ENCODE assay signal across 9 cellular contexts in the genomic region with DNA sequence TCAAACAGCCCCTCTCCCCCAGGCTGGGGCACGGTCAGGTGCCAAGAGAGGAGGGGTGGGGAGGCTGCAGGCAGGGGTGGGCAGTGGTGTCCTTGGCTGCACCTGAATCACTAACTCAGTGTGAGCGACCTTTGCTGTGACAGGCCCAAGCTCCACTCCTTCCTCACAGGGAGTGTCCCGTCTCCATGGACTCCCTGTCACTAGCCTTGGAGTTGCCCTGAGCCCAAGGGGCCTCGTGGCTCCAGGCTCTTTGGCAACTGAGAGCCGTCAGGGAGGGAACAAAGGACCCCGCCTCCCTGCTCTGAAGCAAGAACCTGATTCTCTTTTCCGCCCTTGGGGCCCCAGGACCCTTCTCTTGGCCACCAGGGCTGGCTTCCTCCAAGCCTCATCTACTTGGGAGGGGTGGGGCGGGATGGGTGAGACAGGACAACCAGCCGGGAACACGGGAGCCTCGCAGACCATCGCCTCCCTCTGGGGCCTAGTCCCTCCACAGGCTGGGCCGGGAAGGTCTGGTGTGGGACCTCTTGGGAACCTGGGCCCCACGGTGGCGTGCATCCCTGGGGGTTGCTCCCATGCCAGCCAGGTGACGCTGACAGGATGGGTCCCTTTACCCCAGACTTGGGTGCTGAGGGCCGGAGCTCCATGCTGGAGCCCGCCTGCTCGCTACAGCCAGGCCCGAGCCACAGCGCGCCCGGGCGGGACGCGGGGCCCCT. TPM values are rescaled to one million over a fixed set of nuclear protein-coding genes. Genes with fewer than 3 reads are reported as not detected.
DNase-seq lines count a peak whose midpoint lies in the region; ATAC-seq and TF ChIP-seq lines count a peak whose summit lies in the region.
"Had no signal": no experiment of that assay in that cellular context is flagged by ENCODE, and none has a peak within 500 bp of the region (broad histone marks: within the 10 kb centered on the region; RNA-seq: fewer than 3 reads in every experiment).

No MANE protein-coding gene starts in this region.

- H3K36me3 ChIP-seq in PC-3 (ENCODE audit: low read depth, low read length), result peaks cover 5% of the 10 kb centered on the region; the same call in 1 of the 2 replicates
- no peaks in the 10 kb centered on the region for H3K36me3 ChIP-seq in hepatocyte (replicated peaks; ENCODE audit: insufficient read depth, low read depth)
- H3K36me3 ChIP-seq in skeletal muscle tissue (ENCODE audit: control insufficient read depth in 3 of 3, insufficient read depth in 3 of 3, low read length in 3 of 3), result peaks cover 5 to 12% (median 6%) of the 10 kb centered on the region in 3 donors

- H3K14ac ChIP-seq in H9 (ENCODE audit: insufficient read depth, low read length), result no peak overlapping the region

- no peak overlapping the region for H4K5ac ChIP-seq in H9 (ENCODE audit: insufficient read length, low read depth, low read length)

- H3K27me3 ChIP-seq in H9 (ENCODE audit: insufficient read depth, low read length) (no peaks in the 10 kb centered on the region), PC-3 (ENCODE audit: low read length) (no peaks in the 10 kb centered on the region), hepatocyte (no peaks in the 10 kb centered on the region), skeletal muscle tissue (ENCODE audit: control insufficient read depth in 3 of 3, insufficient read depth in 3 of 3, low read length in 3 of 3) (no peaks in the 10 kb centered on the region)

- H3K27ac Mint-ChIP-seq in H9, result no peak overlapping the region

- no peak overlapping the region for H2BK15ac ChIP-seq in H9 (ENCODE audit: low read depth, low read length)

- DNase-seq in H9 (peak; percentile 55), PC-3 (no peak), hepatocyte (ENCODE audit: low spot score) (no peak), foreskin melanocyte (no peak)
- no peak for DNase-seq in effector CD8-positive, alpha-beta T cell (lab: John Stamatoyannopoulos, UW)
- DNase-seq in activated CD4-positive, alpha-beta T cell treated with anti-CD3 and anti-CD28 coated beads, Interleukin-2, amount 50 U/mL, for 1 hour, result no peak
- DNase-seq: NCI-H1436 had no signal

- no peaks in the 10 kb centered on the region for H3K4me1 ChIP-seq in H9 (ENCODE audit: insufficient read depth, low read length)
- H3K4me1 ChIP-seq in PC-3 (ENCODE audit: insufficient read depth, low read length), result peaks cover 7% of the 10 kb centered on the region
- peaks cover 12% of the 10 kb centered on the region for H3K4me1 ChIP-seq in hepatocyte (ENCODE audit: insufficient read depth)
- H3K4me1 ChIP-seq in skeletal muscle tissue (ENCODE audit: control insufficient read depth in 3 of 3, insufficient read depth in 3 of 3, low read length in 3 of 3), result peaks cover 73 to 84% (median 76%) of the 10 kb centered on the region in 3 donors

- H4K20me1 ChIP-seq in H9 (ENCODE audit: control insufficient read depth, insufficient read depth, insufficient read length) (peaks cover 3% of the 10 kb centered on the region), PC-3 (ENCODE audit: low read length) (no peaks in the 10 kb centered on the region), hepatocyte (ENCODE audit: insufficient read depth, poor library complexity, severe bottlenecking) (no peaks in the 10 kb centered on the region)

- H3K4ac ChIP-seq in H9 (ENCODE audit: low read depth, low read length), result no peak overlapping the region

- H3K27me3 Mint-ChIP-seq in H9 (ENCODE audit: low read depth), result peaks cover 17% of the 10 kb centered on the region

- H2AFZ ChIP-seq in H9 (ENCODE audit: low read length), result no peak overlapping the region
- no peak overlapping the region for H2AFZ ChIP-seq in PC-3 (ENCODE audit: low read length)
- H2AFZ ChIP-seq in hepatocyte, result no peak overlapping the region

- H2BK120ac ChIP-seq in H9 (ENCODE audit: low read depth, low read length, poor library complexity, severe bottlenecking), result no peak overlapping the region

- CTCF ChIA-PET in PC-3 (lab: Charles Lee), result no interaction called here

- H3K4me3 Mint-ChIP-seq in H9, result no peak overlapping the region; a peak in 2 of 5 replicates

- no peak overlapping the region for H4K8ac ChIP-seq in H9 (replicated peaks; ENCODE audit: insufficient read length, low read depth, low read length)

- no peak overlapping the region for H3K27ac ChIP-seq in H9 (ENCODE audit: insufficient read length, low read depth, low read length)
- no peak overlapping the region for H3K27ac ChIP-seq in PC-3 (ENCODE audit: low read length)
- no peak overlapping the region for H3K27ac ChIP-seq in hepatocyte
- peak overlapping the region; percentile 98 for H3K27ac ChIP-seq in skeletal muscle tissue (ENCODE audit: low read depth, low read length)

- peaks cover 6 to 9% of the 10 kb centered on the region in 2 experiments for H3K4me1 Mint-ChIP-seq in H9

- H3K56ac ChIP-seq in H9 (ENCODE audit: insufficient read length, low read depth, low read length), result no peak overlapping the region

- H3K4me3 ChIP-seq in PC-3 (ENCODE audit: low read length) (peak overlapping the region; percentile 78; the same call in 1 of the 2 replicates), hepatocyte (no peak overlapping the region), skeletal muscle tissue (ENCODE audit: low read length in 3 of 3) (peak overlapping the region; percentile 48 to 86 (median 83))

- H2AK5ac ChIP-seq in H9 (ENCODE audit: insufficient read length, low read length), result no peak overlapping the region

- no peaks in the 10 kb centered on the region for H3K79me1 ChIP-seq in H9 (ENCODE audit: insufficient read depth, low read depth, low read length, poor library complexity, severe bottlenecking)

- no peaks in the 10 kb centered on the region for H3K9me3 ChIP-seq in H9 (ENCODE audit: control insufficient read depth, low read depth, low read length)
- H3K9me3 ChIP-seq in PC-3 (ENCODE audit: low read length), result no peaks in the 10 kb centered on the region
- no peaks in the 10 kb centered on the region for H3K9me3 ChIP-seq in hepatocyte (ENCODE audit: low read depth)
- no peaks in the 10 kb centered on the region for H3K9me3 ChIP-seq in skeletal muscle tissue (ENCODE audit: control insufficient read depth in 3 of 3, low read length in 3 of 3)

- H3K18ac ChIP-seq in H9 (ENCODE audit: insufficient read length, low read depth, low read length), result no peak overlapping the region

- H3K9me2 ChIP-seq in PC-3 (replicated peaks; ENCODE audit: low read length), result no peaks in the 10 kb centered on the region
- H3K9me2 ChIP-seq in hepatocyte (replicated peaks; ENCODE audit: insufficient read depth), result no peaks in the 10 kb centered on the region

- H4K91ac ChIP-seq in H9 (ENCODE audit: insufficient read length, low read depth, low read length), result no peak overlapping the region

- H3K9ac ChIP-seq in H9 (ENCODE audit: extremely low read depth, insufficient read length, low read length) (no peak overlapping the region), PC-3 (ENCODE audit: low read length) (no peak overlapping the region), skeletal muscle tissue (ENCODE audit: low read depth in 1 of 3, low read length in 3 of 3) (peak overlapping the region; percentile 74 to 98 (median 91))

- peaks cover 3 to 7% (median 6%) of the 10 kb centered on the region in 3 experiments; a peak in 5 of 7 replicates for H3K36me3 Mint-ChIP-seq in H9 (ENCODE audit: insufficient read depth in 1 of 3, low read depth in 3 of 3)

- no peak overlapping the region for H2BK12ac ChIP-seq in H9 (ENCODE audit: insufficient read length, low read depth, low read length)

- ATAC-seq in PC-3, result peak; percentile 6
- ATAC-seq in activated CD4-positive, CD25-positive, alpha-beta regulatory T cell treated with anti-CD3 and anti-CD28 coated beads, Interleukin-2, amount 50 U/mL, for 24 hours, result no peak

- no peaks in the 10 kb centered on the region for H3K23me2 ChIP-seq in H9 (ENCODE audit: insufficient read length, low read depth, low read length, poor library complexity, severe bottlenecking)

- intact Hi-C loops in PC-3 (cut with micrococcal nuclease), result no loop called here

- no peak overlapping the region for H2BK5ac ChIP-seq in H9 (ENCODE audit: insufficient read length, low read length)

- TF ChIP-seq CTCF in H9 (conservative IDR thresholded peaks at IDR 0.05) (no peak), PC-3 (conservative IDR thresholded peaks at IDR 0.05; ENCODE audit: low read depth, low read length) (no peak), hepatocyte (IDR thresholded peaks at IDR 0.05; ENCODE audit: poor library complexity) (no peak)

- POLR2A ChIA-PET in PC-3 (lab: Charles Lee; ENCODE audit: unreplicated experiment), result no interaction called here

- no peaks in the 10 kb centered on the region; a peak in 1 of 5 replicates for H3K9me3 Mint-ChIP-seq in H9

- peak overlapping the region; percentile 63 for H3K4me2 ChIP-seq in H9 (ENCODE audit: insufficient read depth, insufficient read length, low read length)
- H3K4me2 ChIP-seq in PC-3 (ENCODE audit: low read length), result peak overlapping the region; percentile 100
- peak overlapping the region; percentile 99 for H3K4me2 ChIP-seq in hepatocyte

- no peak overlapping the region for H3K23ac ChIP-seq in H9 (ENCODE audit: insufficient read length, low read depth, low read length)

- no peaks in the 10 kb centered on the region for H3F3A ChIP-seq in PC-3 (ENCODE audit: low read length, unreplicated experiment)

- H3K79me2 ChIP-seq in H9 (ENCODE audit: insufficient read depth, low read length), result no peaks in the 10 kb centered on the region
- H3K79me2 ChIP-seq in PC-3 (ENCODE audit: low read length), result no peaks in the 10 kb centered on the region
- no peaks in the 10 kb centered on the region for H3K79me2 ChIP-seq in hepatocyte

- WGBS in H9 (ENCODE audit: extremely low coverage, insufficient read length, low lambda C conversion rate), result no CpG with 5 or more reads among the region's 26 CpGs
- 66% methylated on average over 23 of the region's 26 CpGs for WGBS in hepatocyte (ENCODE audit: low lambda C conversion rate, missing lambda C conversion rate)

- H2BK20ac ChIP-seq in H9 (ENCODE audit: low read depth, low read length, poor library complexity, severe bottlenecking), result no peak overlapping the region

- H3T11ph ChIP-seq in H9 (ENCODE audit: low read length), result no peak overlapping the region

- BruUV-seq in PC-3 (replicated peaks; lab: Mats Ljungman, UMichigan), result no TSS peak

RNA-seq across cellular contexts. Expression of a gene that starts 0.9 kb away (rescaled TPM):
- total RNA-seq in H9 (2021) (7.8 and 8.5 TPM in 2 replicates), PC-3 (2014; rRNA removed) (7.9 and 8.8 TPM in 2 replicates), hepatocyte (3.1 and 3.8 TPM in 2 replicates), skeletal muscle tissue (89.8 TPM)
- 5.1 and 7.6 TPM in 2 replicates for polyA plus RNA-seq in hepatocyte

RNA-seq across cellular contexts. Expression of a gene that starts 29.9 kb away (rescaled TPM):
- total RNA-seq in H9 (2021), result 125 and 128 TPM in 2 replicates
- total RNA-seq in PC-3 (2014; rRNA removed), result 375 and 519 TPM in 2 replicates
- 163 and 218 TPM in 2 replicates for total RNA-seq in hepatocyte
- polyA plus RNA-seq in hepatocyte, result 140 and 149 TPM in 2 replicates
- total RNA-seq in skeletal muscle tissue, result 51.7 TPM

RNA-seq across cellular contexts. Expression of a gene that starts 33.7 kb away (rescaled TPM):
- total RNA-seq in H9 (2021) (58.3 and 59.1 TPM in 2 replicates), PC-3 (2014; rRNA removed) (132 and 161 TPM in 2 replicates), hepatocyte (24.2 and 31.6 TPM in 2 replicates), skeletal muscle tissue (14.6 TPM)
- 23.8 and 34.0 TPM in 2 replicates for polyA plus RNA-seq in hepatocyte

Comparison
In these comparisons a context has a peak if more than half of its experiments do, and no peak if none do; other contexts are left out.
1. H3K9ac ChIP-seq: peak in skeletal muscle tissue (3 of 3); none in H9 (single experiment) and PC-3 (single experiment).
2. Peak in every context shown above with its lines, with median percentiles within 50 percentile points of each other: H3K4me2 ChIP-seq.